In the genomic region with DNA sequence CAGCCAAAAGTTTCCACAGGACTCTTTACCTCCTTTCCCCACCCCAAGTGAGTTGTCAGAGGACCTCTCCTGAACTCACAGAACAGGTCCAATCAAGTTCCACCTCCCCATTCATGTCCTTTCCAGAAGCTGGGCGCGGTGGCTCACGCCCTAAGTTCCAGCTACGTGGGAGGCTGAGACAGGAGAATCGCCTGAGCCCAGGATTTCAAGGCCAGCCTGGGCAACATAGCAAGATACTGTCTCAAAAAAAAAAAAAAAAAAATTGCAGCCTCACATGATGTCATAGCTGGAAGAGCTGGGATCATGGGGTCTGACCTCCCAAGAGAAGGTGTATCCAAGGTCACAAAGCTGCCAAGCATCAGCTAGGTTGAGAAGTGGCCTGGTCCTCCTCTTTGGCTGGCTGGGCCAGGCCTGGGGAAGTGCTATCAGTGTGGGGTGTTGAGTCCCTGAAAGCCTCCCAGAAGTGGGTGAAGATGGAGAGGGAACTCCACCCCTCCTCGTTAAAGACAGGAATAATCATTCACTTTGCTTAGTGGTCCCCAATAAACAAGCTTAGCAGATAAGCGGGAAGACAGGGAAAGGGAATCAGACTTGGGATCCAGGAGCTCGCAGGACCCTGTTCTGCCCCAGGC, we compare ENCODE assay signal across 1 cellular context.
TF ChIP-seq lines count a peak whose summit lies in the region.

No MANE protein-coding gene starts in this region.

TF ChIP-seq in HCT116, 20 proteins besides CTCF, POLR2A, EP300 and RAD21 (continued from another document):
- TF ChIP-seq, protein P1, sequence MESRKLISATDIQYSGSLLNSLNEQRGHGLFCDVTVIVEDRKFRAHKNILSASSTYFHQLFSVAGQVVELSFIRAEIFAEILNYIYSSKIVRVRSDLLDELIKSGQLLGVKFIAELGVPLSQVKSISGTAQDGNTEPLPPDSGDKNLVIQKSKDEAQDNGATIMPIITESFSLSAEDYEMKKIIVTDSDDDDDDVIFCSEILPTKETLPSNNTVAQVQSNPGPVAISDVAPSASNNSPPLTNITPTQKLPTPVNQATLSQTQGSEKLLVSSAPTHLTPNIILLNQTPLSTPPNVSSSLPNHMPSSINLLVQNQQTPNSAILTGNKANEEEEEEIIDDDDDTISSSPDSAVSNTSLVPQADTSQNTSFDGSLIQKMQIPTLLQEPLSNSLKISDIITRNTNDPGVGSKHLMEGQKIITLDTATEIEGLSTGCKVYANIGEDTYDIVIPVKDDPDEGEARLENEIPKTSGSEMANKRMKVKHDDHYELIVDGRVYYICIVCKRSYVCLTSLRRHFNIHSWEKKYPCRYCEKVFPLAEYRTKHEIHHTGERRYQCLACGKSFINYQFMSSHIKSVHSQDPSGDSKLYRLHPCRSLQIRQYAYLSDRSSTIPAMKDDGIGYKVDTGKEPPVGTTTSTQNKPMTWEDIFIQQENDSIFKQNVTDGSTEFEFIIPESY (IDR thresholded peaks at IDR 0.05; ENCODE audit: extremely low read depth, insufficient replicate concordance, low read length) = no peak
- TF ChIP-seq SRF (IDR thresholded peaks at IDR 0.05; ENCODE audit: low read depth) (no peak), POLR2AphosphoS5 (IDR thresholded peaks at IDR 0.05; ENCODE audit: low read depth, low read length) (no peak), EGR1 (IDR thresholded peaks at IDR 0.05; ENCODE audit: low read depth) (no peak), YY1 (IDR thresholded peaks at IDR 0.05; ENCODE audit: extremely low read depth, insufficient replicate concordance, low read depth, low read length) (no peak), SIN3A (IDR thresholded peaks at IDR 0.05; ENCODE audit: low read depth) (no peak), ZNF274 (IDR thresholded peaks at IDR 0.05; ENCODE audit: low read depth, low read length) (no peak), ELF1 (IDR thresholded peaks at IDR 0.05; ENCODE audit: borderline replicate concordance, low read depth) (no peak), CBX3 (IDR thresholded peaks at IDR 0.05; ENCODE audit: low read depth) (no peak), CEBPB (IDR thresholded peaks at IDR 0.05; ENCODE audit: low read depth) (no peak), EZH2phosphoT487 (IDR thresholded peaks at IDR 0.05; ENCODE audit: borderline replicate concordance) (no peak), TCF7L2 (IDR thresholded peaks at IDR 0.05; ENCODE audit: borderline replicate concordance, extremely low read depth, insufficient read depth, insufficient read length) (no peak), ZFX (IDR thresholded peaks at IDR 0.05) (no peak)
- TF ChIP-seq, protein P2, sequence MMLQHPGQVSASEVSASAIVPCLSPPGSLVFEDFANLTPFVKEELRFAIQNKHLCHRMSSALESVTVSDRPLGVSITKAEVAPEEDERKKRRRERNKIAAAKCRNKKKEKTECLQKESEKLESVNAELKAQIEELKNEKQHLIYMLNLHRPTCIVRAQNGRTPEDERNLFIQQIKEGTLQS (IDR thresholded peaks at IDR 0.05) = no peak
